8 cellular contexts compared by ENCODE assay signal in the genomic region with DNA sequence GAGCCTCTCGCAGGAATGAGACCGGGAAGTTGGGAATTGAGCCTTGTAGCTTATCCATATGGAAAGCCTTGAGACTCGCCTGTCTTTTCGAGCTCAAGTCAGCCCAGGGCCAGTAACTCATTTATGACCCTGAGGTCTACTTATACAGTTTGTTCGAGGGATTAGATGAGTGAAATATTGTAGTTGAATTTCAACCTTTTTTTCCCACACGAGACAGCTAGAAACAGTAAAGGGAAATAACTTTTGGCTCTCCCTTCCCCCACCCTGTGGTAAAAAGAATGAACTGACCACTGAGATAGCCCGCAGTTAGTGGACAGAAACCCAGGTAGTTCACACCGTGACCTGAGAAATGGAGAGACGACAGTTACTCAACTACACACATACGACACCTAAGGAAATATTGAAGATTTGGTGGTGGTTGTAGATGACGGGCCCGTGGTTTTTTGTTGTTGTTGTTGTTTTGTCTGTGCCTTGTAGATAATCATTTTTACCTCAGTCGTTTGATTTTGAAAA. TPM values are rescaled to one million over a fixed set of nuclear protein-coding genes. Genes with fewer than 3 reads are reported as not detected.
DNase-seq lines count a peak whose midpoint lies in the region; ATAC-seq and TF ChIP-seq lines count a peak whose summit lies in the region.

No MANE protein-coding gene starts in this region.

- intact Hi-C loops in dorsolateral prefrontal cortex (cut with DNase I) = loop anchor here (2.0 to 10.0 kb wide), 2 partner anchors 111 to 253 kb away; partner anchors contain the start of genes CTDSPL2 (in 1 of the 2) and GOLM2 (in 1 of the 2)

- DNase-seq in SKM-1 treated with dmso at 0.1 percent for 144 hours (lab: John Stamatoyannopoulos, UW; ENCODE audit: unreplicated experiment) (peak; percentile 30), SKM-1 (lab: John Stamatoyannopoulos, UW; ENCODE audit: unreplicated experiment) (no peak), RPMI7951 (ENCODE audit: low read depth) (peak; percentile 58), dorsolateral prefrontal cortex (no peak), naive B cell (no peak), pons (ENCODE audit: low spot score) (no peak), NCI-H524 treated with DMSO at 0.1 percent for 48 hours (lab: John Stamatoyannopoulos, UW) (no peak)

- H3K27me3 ChIP-seq in dorsolateral prefrontal cortex = no peaks in the 10 kb centered on the region

- no peaks in the 10 kb centered on the region for H3K9me3 Mint-ChIP-seq in naive B cell

- peak overlapping the region; percentile 90 to 98 (median 96) for H3K27ac Mint-ChIP-seq in naive B cell

- ATAC-seq in naive B cell (ENCODE audit: low read depth in 2 of 2) = no peak
- ATAC-seq in GM19455 (IDR thresholded peaks at IDR 0.05; ENCODE audit: unreplicated experiment) = no peak

- peak overlapping the region; percentile 67 to 99 (median 91) for H3K4me3 ChIP-seq in dorsolateral prefrontal cortex

- peaks cover 0 to 3% of the 10 kb centered on the region in 2 donors for H3K36me3 Mint-ChIP-seq in naive B cell

- peak overlapping the region in 58 of 59 donors; percentile 17 to 99 (median 94) for H3K27ac ChIP-seq in dorsolateral prefrontal cortex

- no peaks in the 10 kb centered on the region for H3K27me3 Mint-ChIP-seq in naive B cell

- no peak for TF ChIP-seq CTCF in dorsolateral prefrontal cortex (IDR thresholded peaks at IDR 0.05 in 54 of 56, conservative IDR thresholded peaks at IDR 0.05 in 2 of 56; ENCODE audit: low read depth in 1 of 56, partially characterized antibody in 56 of 56)

- H3K4me1 Mint-ChIP-seq in naive B cell = peaks cover 27 to 66% (median 49%) of the 10 kb centered on the region in 3 donors

- peak overlapping the region; percentile 87 to 97 (median 95) for H3K4me3 Mint-ChIP-seq in naive B cell

RNA-seq across cellular contexts. Expression of gene EIF3J, which starts 0.8 kb away (rescaled TPM):
- 32.7 and 44.9 TPM in 2 replicates for total RNA-seq in RPMI7951 (2014; rRNA removed; shearing (Covaris generic))
- total RNA-seq in dorsolateral prefrontal cortex = 100 to 1,000 TPM in 1 of 120 experiments, 10 to 100 TPM in 119; 45.5 to 100 (median 65.5) TPM
- polyA plus RNA-seq in naive B cell (ENCODE audit: low read depth in 6 of 6) = 10 to 100 TPM in 5 of 6 donors, 1 to 10 TPM in 1; 9.3 to 22.5 (median 13.1) TPM

Comparison
In these comparisons a context has a peak if more than half of its experiments do, and no peak if none do; other contexts are left out.
1. DNase-seq: peak in SKM-1 treated with dmso at 0.1 percent for 144 hours (single experiment) and RPMI7951 (single experiment); none in SKM-1 (single experiment), dorsolateral prefrontal cortex (0 of 10), naive B cell (single experiment), pons (single experiment) and NCI-H524 treated with DMSO at 0.1 percent for 48 hours (single experiment).